8 cellular contexts compared by ENCODE assay signal in the genomic region with DNA sequence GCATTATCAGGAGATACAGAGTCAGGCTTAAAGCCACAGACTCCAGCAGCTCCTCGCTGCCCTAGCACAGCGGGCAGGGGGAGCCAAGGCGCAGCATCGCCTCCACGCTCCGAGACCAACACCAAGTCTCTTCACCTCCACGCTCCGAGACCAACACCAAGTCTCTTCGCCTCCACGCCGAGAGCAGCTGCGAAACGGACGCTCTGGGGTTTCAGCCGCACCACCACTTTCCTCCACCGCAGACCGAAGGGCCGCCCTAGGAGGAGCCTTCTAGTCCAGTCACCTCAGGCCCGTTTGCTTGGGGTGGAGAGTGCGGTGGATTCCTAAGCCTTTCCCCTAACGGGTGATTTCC. TPM values are rescaled to one million over a fixed set of nuclear protein-coding genes. Genes with fewer than 3 reads are reported as not detected.
DNase-seq lines count a peak whose midpoint lies in the region; ATAC-seq, FAIRE-seq and TF ChIP-seq lines count a peak whose summit lies in the region.

No MANE protein-coding gene starts in this region.

- H3K36me3 Mint-ChIP-seq in neural crest cell (ENCODE audit: low read depth) = no peaks in the 10 kb centered on the region

- H3K27me3 Mint-ChIP-seq in neural crest cell (ENCODE audit: low read depth) = peaks cover 11% of the 10 kb centered on the region

- POLR2A ChIA-PET in AG04450 (lab: Yijun Ruan, JAX) = no interaction called here

- peak overlapping the region; percentile 96 for H3K4me3 Mint-ChIP-seq in neural crest cell

- peaks cover 37% of the 10 kb centered on the region for H3K4me1 Mint-ChIP-seq in neural crest cell

- DNase-seq in AG04450 (ENCODE audit: low read depth, low spot score) (peak; percentile 11), GM13977 (ENCODE audit: low spot score) (peak; percentile 54), NOMO-1 (lab: John Stamatoyannopoulos, UW; ENCODE audit: unreplicated experiment in 2 of 2) (peak; percentile 46 to 64), frontal cortex (ENCODE audit: low spot score in 2 of 2) (peak; percentile 32 to 38), neural crest cell (ENCODE audit: low read depth, low spot score) (peak; percentile 41)
- peak; percentile 11 for DNase-seq in activated naive CD4-positive, alpha-beta T cell treated with Interleukin-2 at 50 U/mL for 16 hours

- H3K36me3 ChIP-seq in urinary bladder (ENCODE audit: insufficient read depth) = no peaks in the 10 kb centered on the region

- H3K27ac ChIP-seq in AG04450 (ENCODE audit: low read depth, low read length) (peak overlapping the region; percentile 73), urinary bladder (ENCODE audit: low read depth) (peak overlapping the region; percentile 4)

- H3K27me3 ChIP-seq in AG04450 (ENCODE audit: control insufficient read depth, insufficient read depth, low read length) = peaks cover 5% of the 10 kb centered on the region

- H3K4me3 ChIP-seq in AG04450 (ENCODE audit: low read depth, low read length) = peak overlapping the region; percentile 79
- peak overlapping the region; percentile 62 for H3K4me3 ChIP-seq in urinary bladder (ENCODE audit: low read depth, low read length)

- no peak for FAIRE-seq in frontal cortex (lab: Jason Lieb, UNC)

- CTCF ChIA-PET in AG04450 (lab: Charles Lee) = interaction anchor here (0.6 to 4.6 kb wide), 6 partner anchors 28 to 155 kb away, joined by 3 to 40 read pairs (median 8); no protein-coding TSS in a partner anchor

- ATAC-seq in HG02885 (IDR thresholded peaks at IDR 0.05; ENCODE audit: poor library complexity, unreplicated experiment) = peak; percentile 46

- H3K9me3 ChIP-seq in AG04450 (ENCODE audit: control insufficient read depth, insufficient read depth, low read length) = no peaks in the 10 kb centered on the region; the same call in 1 of the 2 replicates

- no peaks in the 10 kb centered on the region for H3K9me3 Mint-ChIP-seq in neural crest cell

- H3K4me1 ChIP-seq in urinary bladder (ENCODE audit: insufficient read depth) = no peaks in the 10 kb centered on the region

- peak overlapping the region; percentile 91 for H3K27ac Mint-ChIP-seq in neural crest cell (ENCODE audit: unreplicated experiment)

- no peak; the same call in 1 of the 2 replicates for TF ChIP-seq CTCF in AG04450 (IDR thresholded peaks at IDR 0.05; ENCODE audit: low read depth, low read length)
- no peak for TF ChIP-seq CTCF in GM13977 (IDR thresholded peaks at IDR 0.05; ENCODE audit: extremely low read depth, insufficient read depth, missing control alignments)
- TF ChIP-seq CTCF in neural crest cell (conservative IDR thresholded peaks at IDR 0.05) = peak; percentile 24

- in situ Hi-C loops in GM13977 (cut with MboI; ENCODE audit: low pct_unique_long_range_greater_than_20kb, low sequenced_read_pairs, unreplicated experiment) = no loop called here

- under 1% methylated on average over 21 of the region's 21 CpGs for WGBS in urinary bladder

RNA-seq across cellular contexts. Expression of a gene that starts 0.7 kb away (rescaled TPM):
- polyA plus RNA-seq in AG04450 (2011; rRNA removed) (18.2 and 18.6 TPM in 2 replicates), urinary bladder (16.0 TPM)
- polyA minus RNA-seq in AG04450 (2011; rRNA and poly(A)+ RNA removed) = 12.3 and 19.2 TPM in 2 replicates
- total RNA-seq in frontal cortex (147 TPM), neural crest cell (50.9 and 56.4 TPM in 2 replicates), urinary bladder (116 TPM)

RNA-seq across cellular contexts. Expression of a gene that starts 59.4 kb away (rescaled TPM):
- polyA plus RNA-seq in AG04450 (2011; rRNA removed) = not detected in 2 replicates
- polyA minus RNA-seq in AG04450 (2011; rRNA and poly(A)+ RNA removed) = not detected in 2 replicates
- total RNA-seq in frontal cortex = 37.9 TPM
- total RNA-seq in neural crest cell = 7.5 and 8.1 TPM in 2 replicates
- 1.9 TPM for total RNA-seq in urinary bladder
- polyA plus RNA-seq in urinary bladder = 0.61 TPM

Comparison
In these comparisons a context has a peak if more than half of its experiments do, and no peak if none do; other contexts are left out.
1. Peak in every context shown above with its lines: DNase-seq, ATAC-seq, H3K4me3 ChIP-seq and H3K27ac ChIP-seq.